8 cellular contexts compared by ENCODE assay signal in the genomic region with DNA sequence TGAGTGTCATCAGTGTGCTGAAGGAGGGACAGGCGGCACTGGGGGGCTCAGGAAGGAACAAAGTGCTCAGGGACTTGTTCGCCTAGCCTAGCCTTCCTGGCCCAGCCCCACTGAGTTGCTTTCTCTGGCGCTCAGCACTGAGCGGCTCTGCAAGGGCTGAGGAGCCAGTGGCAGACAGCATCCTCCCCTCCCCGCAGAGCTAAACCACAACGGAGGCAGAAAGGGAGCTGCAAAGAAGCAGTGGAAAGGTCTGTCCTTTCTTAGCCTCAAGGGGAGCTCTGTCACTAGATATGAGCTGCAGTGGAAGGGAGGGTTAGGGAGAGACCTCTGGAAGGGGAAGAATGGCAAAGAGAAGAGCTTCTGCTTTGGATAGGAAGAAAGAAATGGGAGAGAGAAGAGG.
A peak's percentile ranks its signal among the peaks of the same experiment; 100 is the strongest.
DNase-seq lines count a peak whose midpoint lies in the region; ATAC-seq and TF ChIP-seq lines count a peak whose summit lies in the region.

No MANE protein-coding gene starts in this region.

- H3K4me3 Mint-ChIP-seq in T-cell: peak overlapping the region in 1 of 3 donors; percentile 54
- H3K4me3 Mint-ChIP-seq in progenitor cell of endocrine pancreas (ENCODE audit: low read depth): no peak overlapping the region
- H3K4me3 Mint-ChIP-seq in chondrocyte (ENCODE audit: unreplicated experiment): no peak overlapping the region

- H3K27me3 Mint-ChIP-seq in T-cell: no peaks in the 10 kb centered on the region
- H3K27me3 Mint-ChIP-seq in progenitor cell of endocrine pancreas: no peaks in the 10 kb centered on the region
- no peaks in the 10 kb centered on the region for H3K27me3 Mint-ChIP-seq in chondrocyte (ENCODE audit: low read depth)

- H3K4me1 Mint-ChIP-seq in T-cell: peaks cover 29 to 41% (median 30%) of the 10 kb centered on the region in 3 donors
- H3K4me1 Mint-ChIP-seq in progenitor cell of endocrine pancreas (ENCODE audit: low read depth): peaks cover 4% of the 10 kb centered on the region
- peaks cover 6% of the 10 kb centered on the region for H3K4me1 Mint-ChIP-seq in chondrocyte (ENCODE audit: low read depth)

- H3K36me3 Mint-ChIP-seq in T-cell (peaks cover 18% of the 10 kb centered on the region), progenitor cell of endocrine pancreas (ENCODE audit: insufficient read depth) (peaks cover 5% of the 10 kb centered on the region), chondrocyte (ENCODE audit: low read depth) (peaks cover 11% of the 10 kb centered on the region)

- peak overlapping the region in 1 of 2 donors; percentile 68 for H3K27ac Mint-ChIP-seq in T-cell
- no peak overlapping the region for H3K27ac Mint-ChIP-seq in progenitor cell of endocrine pancreas
- no peak overlapping the region for H3K27ac Mint-ChIP-seq in chondrocyte (ENCODE audit: unreplicated experiment)

- H3K9me3 Mint-ChIP-seq in T-cell: no peaks in the 10 kb centered on the region
- no peaks in the 10 kb centered on the region for H3K9me3 Mint-ChIP-seq in progenitor cell of endocrine pancreas (ENCODE audit: low read depth)
- no peaks in the 10 kb centered on the region for H3K9me3 Mint-ChIP-seq in chondrocyte (ENCODE audit: low read depth)

- DNase-seq in HEK293T (ENCODE audit: extremely low spot score) (peak; percentile 30), T-cell (peak in 32 of 34 experiments; percentile 7 to 66 (median 37)), progenitor cell of endocrine pancreas (ENCODE audit: low spot score, unreplicated experiment) (no peak), dedifferentiated amniotic fluid mesenchymal stem cell (ENCODE audit: extremely low spot score) (no peak), DMS 273 treated with DMSO at 0.1 percent for 48 hours (lab: John Stamatoyannopoulos, UW) (no peak), NCI-H1105 (lab: John Stamatoyannopoulos, UW) (no peak), chondrocyte (ENCODE audit: low spot score) (no peak)
- DNase-seq in central memory CD4-positive, alpha-beta T cell: peak; percentile 4

- CTCF ChIA-PET in HEK293T (lab: Yijun Ruan, JAX): interaction anchor here (0.6 kb wide), 1 partner anchor 72 kb away, joined by 3 read pairs; no protein-coding TSS in a partner anchor
- CTCF ChIA-PET in T-cell (lab: Charles Lee): interaction anchor here in 1 of 2 donors (1.1 kb wide), 1 partner anchor 97 kb away, joined by 3 read pairs; no protein-coding TSS in a partner anchor

- peak; percentile 50 to 100 (median 82) for ATAC-seq in T-cell (replicated peaks in 1 of 4)

- POLR2A ChIA-PET in HEK293T (lab: Yijun Ruan, JAX) (no interaction called here), T-cell (lab: Charles Lee) (no interaction called here)

- TF ChIP-seq CTCF in progenitor cell of endocrine pancreas (IDR thresholded peaks at IDR 0.05; ENCODE audit: unreplicated experiment): peak; percentile 11
- no peak for TF ChIP-seq CTCF in chondrocyte (IDR thresholded peaks at IDR 0.05)

TF ChIP-seq in HEK293T, 16 proteins besides CTCF, POLR2A, EP300 and RAD21:
- TF ChIP-seq FOXA1 (IDR thresholded peaks at IDR 0.05) (no peak), HDGF (IDR thresholded peaks at IDR 0.05; ENCODE audit: borderline replicate concordance) (no peak), ELF4 (IDR thresholded peaks at IDR 0.05) (no peak), LEF1 (IDR thresholded peaks at IDR 0.05; ENCODE audit: borderline replicate concordance) (no peak), SUZ12 (IDR thresholded peaks at IDR 0.05) (no peak), ARNT (IDR thresholded peaks at IDR 0.05) (no peak), NFRKB (IDR thresholded peaks at IDR 0.05) (no peak), SP1 (IDR thresholded peaks at IDR 0.05) (no peak), BHLHE40 (IDR thresholded peaks at IDR 0.05; ENCODE audit: borderline replicate concordance) (no peak), FOXK2 (IDR thresholded peaks at IDR 0.05) (no peak), L3MBTL2 (conservative IDR thresholded peaks at IDR 0.05) (no peak), CTBP1 (IDR thresholded peaks at IDR 0.05; ENCODE audit: borderline replicate concordance) (no peak), ZNF384 (IDR thresholded peaks at IDR 0.05) (no peak), TARDBP (IDR thresholded peaks at IDR 0.05) (no peak)
- TF ChIP-seq, protein P1, sequence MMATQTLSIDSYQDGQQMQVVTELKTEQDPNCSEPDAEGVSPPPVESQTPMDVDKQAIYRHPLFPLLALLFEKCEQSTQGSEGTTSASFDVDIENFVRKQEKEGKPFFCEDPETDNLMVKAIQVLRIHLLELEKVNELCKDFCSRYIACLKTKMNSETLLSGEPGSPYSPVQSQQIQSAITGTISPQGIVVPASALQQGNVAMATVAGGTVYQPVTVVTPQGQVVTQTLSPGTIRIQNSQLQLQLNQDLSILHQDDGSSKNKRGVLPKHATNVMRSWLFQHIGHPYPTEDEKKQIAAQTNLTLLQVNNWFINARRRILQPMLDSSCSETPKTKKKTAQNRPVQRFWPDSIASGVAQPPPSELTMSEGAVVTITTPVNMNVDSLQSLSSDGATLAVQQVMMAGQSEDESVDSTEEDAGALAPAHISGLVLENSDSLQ (IDR thresholded peaks at IDR 0.05): no peak

Comparison
In these comparisons a context has a peak if more than half of its experiments do, and no peak if none do; other contexts are left out.
1. DNase-seq: peak in HEK293T (single experiment), T-cell (32 of 34) and central memory CD4-positive, alpha-beta T cell (single experiment); none in progenitor cell of endocrine pancreas (single experiment), dedifferentiated amniotic fluid mesenchymal stem cell (single experiment), DMS 273 treated with DMSO at 0.1 percent for 48 hours (single experiment), NCI-H1105 (single experiment) and chondrocyte (single experiment).